8 cellular contexts compared by ENCODE assay signal in genomic region chr21:37208056-37208705, GRCh38. TPM values are rescaled to one million over a fixed set of nuclear protein-coding genes. Genes with fewer than 3 reads are reported as not detected.
DNase-seq lines count a peak whose midpoint lies in the region; ATAC-seq and TF ChIP-seq lines count a peak whose summit lies in the region.

No MANE protein-coding gene starts in this region.

- no peak for TF ChIP-seq POLR2A in right lobe of liver (IDR thresholded peaks at IDR 0.05)
- no peak for TF ChIP-seq POLR2A in suprapubic skin (IDR thresholded peaks at IDR 0.05)

- no peaks in the 10 kb centered on the region for H3K9me3 ChIP-seq in right lobe of liver
- no peaks in the 10 kb centered on the region for H3K9me3 ChIP-seq in suprapubic skin
- no peaks in the 10 kb centered on the region for H3K9me3 ChIP-seq in PC-9 (ENCODE audit: insufficient read depth, low read depth)

- TF ChIP-seq EP300 in suprapubic skin (IDR thresholded peaks at IDR 0.05) = no peak

- H3K27me3 ChIP-seq in right lobe of liver (no peaks in the 10 kb centered on the region), suprapubic skin (no peaks in the 10 kb centered on the region), PC-9 (ENCODE audit: insufficient read depth, low read depth) (no peaks in the 10 kb centered on the region)

- H3K36me3 ChIP-seq in right lobe of liver = peaks cover 0 to 1% (median 0%) of the 10 kb centered on the region in 4 donors
- peaks cover 3% of the 10 kb centered on the region for H3K36me3 ChIP-seq in suprapubic skin
- H3K36me3 ChIP-seq in PC-9 (ENCODE audit: low read depth) = no peaks in the 10 kb centered on the region

- no peak for TF ChIP-seq CTCF in right lobe of liver (IDR thresholded peaks at IDR 0.05)
- no peak for TF ChIP-seq CTCF in suprapubic skin (IDR thresholded peaks at IDR 0.05)
- TF ChIP-seq CTCF in PC-9 (conservative IDR thresholded peaks at IDR 0.05) = no peak

- H3K4me2 ChIP-seq in PC-9 = no peak overlapping the region

- H3F3A ChIP-seq in PC-9 (ENCODE audit: insufficient read depth, low read depth) = no peaks in the 10 kb centered on the region

- no peak overlapping the region for H3K4me3 ChIP-seq in right lobe of liver
- peak overlapping the region; percentile 19 for H3K4me3 ChIP-seq in suprapubic skin
- no peak overlapping the region for H3K4me3 ChIP-seq in PC-9

- H3K27ac ChIP-seq in right lobe of liver = no peak overlapping the region
- H3K27ac ChIP-seq in suprapubic skin = peak overlapping the region; percentile 69
- no peak overlapping the region for H3K27ac ChIP-seq in PC-9

- no peaks in the 10 kb centered on the region for H3K9me2 ChIP-seq in PC-9 (ENCODE audit: insufficient read depth)

- CTCF ChIA-PET in PC-9 (lab: Charles Lee) = no interaction called here

- H3K4me1 ChIP-seq in right lobe of liver (no peaks in the 10 kb centered on the region), suprapubic skin (peaks cover 22% of the 10 kb centered on the region), PC-9 (replicated peaks; ENCODE audit: insufficient read depth) (no peaks in the 10 kb centered on the region)

- BruUV-seq in PC-9 (replicated peaks; lab: Mats Ljungman, UMichigan) = no TSS peak

- no peaks in the 10 kb centered on the region for H3K79me2 ChIP-seq in PC-9 (ENCODE audit: low read depth)

- DNase-seq in Kasumi-1 (lab: John Stamatoyannopoulos, UW) (peak; percentile 73 to 74), amygdala (lab: John Stamatoyannopoulos, UW) (peak in 53 of 56 donors; percentile 10 to 86 (median 66)), right lobe of liver (peak in 2 of 3 donors; percentile 57 to 77), suprapubic skin (ENCODE audit: low spot score in 2 of 2) (no peak), activated gamma-delta T cell (lab: John Stamatoyannopoulos, UW) (no peak), PC-9 (no peak)

- no peak overlapping the region for H2AFZ ChIP-seq in PC-9

- H4K20me1 ChIP-seq in PC-9 (ENCODE audit: insufficient read depth) = no peaks in the 10 kb centered on the region

- POLR2A ChIA-PET in PC-9 (lab: Charles Lee; ENCODE audit: unreplicated experiment) = no interaction called here

- 54% methylated on average over 6 of the region's 14 CpGs for WGBS in right lobe of liver (ENCODE audit: insufficient coverage, low coverage, low lambda C conversion rate, missing lambda C conversion rate)
- WGBS in suprapubic skin = 43% methylated on average over 14 of the region's 14 CpGs

- intact Hi-C loops in right lobe of liver (cut with DNase I) (no loop called here), PC-9 (cut with micrococcal nuclease; ENCODE audit: unreplicated experiment) (no loop called here)

- ATAC-seq in GM18498 (IDR thresholded peaks at IDR 0.05; ENCODE audit: unreplicated experiment) = peak; percentile 81
- peak; percentile 66 for ATAC-seq in GM21526 (IDR thresholded peaks at IDR 0.05; ENCODE audit: low FRiP score, unreplicated experiment)
- ATAC-seq in right lobe of liver = peak; percentile 69 to 89 (median 78)

RNA-seq across cellular contexts. Expression of gene VPS26C, which starts 59.0 kb away (rescaled TPM):
- 10 to 100 TPM; 27.4 to 52.3 (median 31.3) TPM for total RNA-seq in right lobe of liver
- 10 to 100 TPM; 47.7 to 60.8 (median 55.4) TPM for total RNA-seq in suprapubic skin
- total RNA-seq in PC-9 (2021) = 32.2 and 46.2 TPM in 2 replicates

Comparison
In these comparisons a context has a peak if more than half of its experiments do, and no peak if none do; other contexts are left out.
1. DNase-seq: peak in Kasumi-1 (2 of 2), amygdala (53 of 56) and right lobe of liver (2 of 3); none in suprapubic skin (0 of 2), activated gamma-delta T cell (single experiment) and PC-9 (0 of 2).
2. Peak in every context shown above with its lines, with median percentiles within 50 percentile points of each other: ATAC-seq.